ENCODE assay signal across 24 cellular contexts in the genomic region with DNA sequence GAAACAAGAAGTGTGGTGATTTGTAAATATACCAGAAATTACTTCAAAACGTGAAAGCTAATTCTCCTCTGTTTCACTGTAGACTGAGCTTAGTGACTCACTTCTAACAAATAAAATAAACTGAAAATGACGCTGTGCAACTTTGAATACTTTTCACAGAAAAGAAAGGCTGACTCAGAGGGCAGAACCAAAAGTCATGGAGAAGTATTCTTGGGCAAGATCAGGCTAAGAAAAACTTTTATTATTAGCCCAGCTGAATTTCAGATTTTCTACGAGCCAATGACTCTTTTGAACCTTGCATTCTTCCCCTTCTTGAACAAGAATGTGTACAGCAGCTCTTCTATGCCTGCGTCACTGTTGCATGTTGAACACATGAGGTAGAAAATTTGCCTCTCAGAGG.
A peak's percentile ranks its signal among the peaks of the same experiment; 100 is the strongest.
DNase-seq lines count a peak whose midpoint lies in the region; ATAC-seq and TF ChIP-seq lines count a peak whose summit lies in the region.
"Had no signal": no experiment of that assay in that cellular context is flagged by ENCODE, and none has a peak within 500 bp of the region (broad histone marks: within the 10 kb centered on the region; RNA-seq: fewer than 3 reads in every experiment).

No MANE protein-coding gene starts in this region.

- 85% methylated on average over 4 of the region's 4 CpGs for WGBS in right cardiac atrium

- ATAC-seq in GM18909 (IDR thresholded peaks at IDR 0.05; ENCODE audit: poor library complexity, unreplicated experiment), result no peak
- no peak for ATAC-seq in right cardiac atrium
- ATAC-seq: heart right ventricle, HepG2 had no signal

- TF ChIP-seq CTCF in fibroblast of lung (conservative IDR thresholded peaks at IDR 0.05 in 1 of 2, IDR thresholded peaks at IDR 0.05 in 1 of 2; ENCODE audit: low read depth in 1 of 2, low read length in 2 of 2), result no peak

- no peak overlapping the region for H3K4me2 ChIP-seq in fibroblast of lung (ENCODE audit: extremely low read depth, insufficient read depth, low read length)

- no peaks in the 10 kb centered on the region for H3K27me3 ChIP-seq in fibroblast of lung (ENCODE audit: control insufficient read depth, insufficient read depth, low read length)
- no peaks in the 10 kb centered on the region for H3K27me3 ChIP-seq in right cardiac atrium (ENCODE audit: control insufficient read depth, insufficient read depth)
- H3K27me3 ChIP-seq: heart right ventricle had no signal

- no peaks in the 10 kb centered on the region for H3K9me3 ChIP-seq in fibroblast of lung (ENCODE audit: control insufficient read depth, insufficient read depth, low read depth, low read length)
- H3K9me3 ChIP-seq in right cardiac atrium (ENCODE audit: control insufficient read depth, low read length), result no peaks in the 10 kb centered on the region
- H3K9me3 ChIP-seq: Caco-2 had no signal

- H3K27ac ChIP-seq in fibroblast of lung (ENCODE audit: insufficient read depth, low read length) (no peak overlapping the region), right cardiac atrium (ENCODE audit: low read length) (no peak overlapping the region)
- H3K27ac ChIP-seq: coronary artery, epithelial cell of prostate, heart right ventricle had no signal

- no peak overlapping the region for H2AFZ ChIP-seq in fibroblast of lung (ENCODE audit: low read length)

- no peaks in the 10 kb centered on the region for H4K20me1 ChIP-seq in fibroblast of lung (ENCODE audit: control insufficient read depth, extremely low read depth, insufficient read depth, low read length)

- intact Hi-C loops in right cardiac atrium (cut with DNase I), result no loop called here

- H3K9ac ChIP-seq in fibroblast of lung (ENCODE audit: insufficient read depth, low read length), result no peak overlapping the region

- no peaks in the 10 kb centered on the region for H3K79me2 ChIP-seq in fibroblast of lung (ENCODE audit: control insufficient read depth, insufficient read depth, low read length)

- H3K4me1 ChIP-seq in fibroblast of lung (ENCODE audit: control insufficient read depth, extremely low read depth, insufficient read depth, low read length) (no peaks in the 10 kb centered on the region), right cardiac atrium (ENCODE audit: control insufficient read depth, insufficient read depth, low read length) (no peaks in the 10 kb centered on the region)
- H3K4me1 ChIP-seq: Caco-2, heart right ventricle had no signal

- H3K36me3 ChIP-seq in fibroblast of lung (ENCODE audit: control insufficient read depth, insufficient read depth, low read length), result no peaks in the 10 kb centered on the region
- H3K36me3 ChIP-seq: heart right ventricle had no signal

- DNase-seq in EH (ENCODE audit: low read depth) (peak; percentile 94), amniotic epithelial cell (ENCODE audit: low read depth) (peak; percentile 76), fibroblast of lung (ENCODE audit: low read depth in 2 of 2) (peak; percentile 62 to 97), non-pigmented ciliary epithelial cell (ENCODE audit: low read depth) (peak; percentile 68), ecto neural progenitor cell (ENCODE audit: low spot score) (no peak), right cardiac atrium (no peak), RPMI8226 (no peak)
- DNase-seq: activated CD4-positive, alpha-beta T cell treated with anti-CD3 and anti-CD28 coated beads, Interleukin-2, amount 10 ng/mL, durations not matched to agents 24 days and 14 days; activated effector memory CD4-positive, alpha-beta T cell treated with anti-CD3 and anti-CD28 coated beads, Interleukin-2, amount 50 U/mL, for 16 hours; anterior cingulate cortex; Caco-2; heart right ventricle; mammary epithelial cell; NCI-H1694 treated with DMSO at 0.1 percent for 48 hours; NCI-H446; NK-92 treated with Interleukin-12 subunit alpha and Interleukin-12 subunit beta, amount 100 ng/mL, for 24 hours; posterior cingulate gyrus; stimulated activated CD8-positive, alpha-beta memory T cell treated with anti-CD3 and anti-CD28 coated beads, Interleukin-4, amount 100 ng/mL, for 48 hours; substantia nigra; SW 1271 had no signal

- H3K4me3 ChIP-seq in fibroblast of lung (replicated peaks in 1 of 4; ENCODE audit: control extremely low read depth in 1 of 4, insufficient read depth in 1 of 4, low read depth in 3 of 4, low read length in 4 of 4) (no peak overlapping the region), right cardiac atrium (ENCODE audit: low read length) (no peak overlapping the region)
- H3K4me3 ChIP-seq: coronary artery, heart right ventricle had no signal

Comparison
In these comparisons a context has a peak if more than half of its experiments do, and no peak if none do; other contexts are left out.
1. DNase-seq: peak in EH (single experiment), amniotic epithelial cell (single experiment), fibroblast of lung (2 of 2) and non-pigmented ciliary epithelial cell (single experiment); none in ecto neural progenitor cell (single experiment), right cardiac atrium (0 of 3) and RPMI8226 (single experiment).